In genomic region chr18:33578371-33579146, GRCh38 we compare ENCODE assay signal across 8 cellular contexts.
DNase-seq lines count a peak whose midpoint lies in the region; ATAC-seq lines count a peak whose summit lies in the region.

No MANE protein-coding gene starts in this region.

- ATAC-seq in HG02763 (IDR thresholded peaks at IDR 0.05; ENCODE audit: unreplicated experiment) (no peak), HG02571 (IDR thresholded peaks at IDR 0.05; ENCODE audit: unreplicated experiment) (no peak)

- H3K27ac ChIP-seq in angular gyrus (ENCODE audit: low read depth, low read length): peak overlapping the region; percentile 67

- H3K4me3 ChIP-seq in iPS-11a (ENCODE audit: low read depth, low read length) (peak overlapping the region; percentile 58), skeletal muscle cell (ENCODE audit: low read depth, low read length) (peak overlapping the region; percentile 60)

- DNase-seq in NCI-H2171 treated with DMSO at 0.1 percent for 48 hours (lab: John Stamatoyannopoulos, UW): peak; percentile 45
- DNase-seq in NCI-H2171 (lab: John Stamatoyannopoulos, UW): no peak
- no peak for DNase-seq in skeletal muscle cell (ENCODE audit: low read depth)
- DNase-seq in NCI-H187 treated with DMSO at 0.1 percent for 48 hours (lab: John Stamatoyannopoulos, UW): no peak
